In genomic region chr3:39809995-39810595, GRCh38 we compare ENCODE assay signal across 8 cellular contexts. TPM values are rescaled to one million over a fixed set of nuclear protein-coding genes. Genes with fewer than 3 reads are reported as not detected.
A peak's percentile ranks its signal among the peaks of the same experiment; 100 is the strongest.
DNase-seq lines count a peak whose midpoint lies in the region; ATAC-seq and TF ChIP-seq lines count a peak whose summit lies in the region.

No MANE protein-coding gene starts in this region.

- H3K27me3 Mint-ChIP-seq in IgD-negative memory B cell (peaks cover 33% of the 10 kb centered on the region), naive B cell (peaks cover 55 to 83% (median 83%) of the 10 kb centered on the region in 3 donors)
- H3K27me3 Mint-ChIP-seq in effector memory CD8-positive, alpha-beta T cell, result peaks cover 47 to 74% of the 10 kb centered on the region in 2 donors
- peaks cover 42 to 65% of the 10 kb centered on the region in 2 donors for H3K27me3 Mint-ChIP-seq in CD8-positive, alpha-beta memory T cell

- peak; percentile 20 for ATAC-seq in GM18505 (IDR thresholded peaks at IDR 0.05; ENCODE audit: unreplicated experiment)
- no peak for ATAC-seq in effector memory CD8-positive, alpha-beta T cell (replicated peaks)
- ATAC-seq in naive B cell (ENCODE audit: low read depth in 2 of 2), result no peak

- CTCF ChIA-PET in CD8-positive, alpha-beta memory T cell (lab: Charles Lee), result no interaction called here

- H3K4me1 ChIP-seq in CD8-positive, alpha-beta memory T cell (ENCODE audit: insufficient read depth, low read length), result no peaks in the 10 kb centered on the region

- no peak overlapping the region for H3K27ac ChIP-seq in CD8-positive, alpha-beta memory T cell (ENCODE audit: low read depth, low read length)

- H3K9me3 Mint-ChIP-seq in IgD-negative memory B cell (no peaks in the 10 kb centered on the region), naive B cell (peaks cover 0 to 11% (median 2%) of the 10 kb centered on the region in 7 donors)
- peaks cover 0 to 10% of the 10 kb centered on the region in 2 donors for H3K9me3 Mint-ChIP-seq in effector memory CD8-positive, alpha-beta T cell
- peaks cover 0 to 10% (median 5%) of the 10 kb centered on the region in 5 donors for H3K9me3 Mint-ChIP-seq in CD8-positive, alpha-beta memory T cell

- no peak overlapping the region for H3K4me3 ChIP-seq in CD8-positive, alpha-beta memory T cell (ENCODE audit: low read length)

- H3K27ac Mint-ChIP-seq in IgD-negative memory B cell, result no peak overlapping the region
- H3K27ac Mint-ChIP-seq in effector memory CD8-positive, alpha-beta T cell, result no peak overlapping the region
- peak overlapping the region in 1 of 6 donors; percentile 44 for H3K27ac Mint-ChIP-seq in naive B cell
- no peak overlapping the region for H3K27ac Mint-ChIP-seq in CD8-positive, alpha-beta memory T cell

- H3K36me3 ChIP-seq in CD8-positive, alpha-beta memory T cell (ENCODE audit: insufficient read depth, low read length), result no peaks in the 10 kb centered on the region

- DNase-seq in effector memory CD8-positive, alpha-beta T cell, result no peak
- DNase-seq in naive B cell, result no peak
- DNase-seq in DMS79 treated with DMSO at 0.1 percent for 48 hours (lab: John Stamatoyannopoulos, UW), result no peak
- DNase-seq in NCI-H1694 (lab: John Stamatoyannopoulos, UW), result no peak
- no peak for DNase-seq in HCEC 1CT
- DNase-seq in CD8-positive, alpha-beta memory T cell, result no peak

- H3K36me3 Mint-ChIP-seq in IgD-negative memory B cell (no peaks in the 10 kb centered on the region), naive B cell (peaks cover 0 to 20% of the 10 kb centered on the region in 2 donors)
- peaks cover 4% of the 10 kb centered on the region for H3K36me3 Mint-ChIP-seq in effector memory CD8-positive, alpha-beta T cell (ENCODE audit: insufficient read depth)
- H3K36me3 Mint-ChIP-seq in CD8-positive, alpha-beta memory T cell, result no peaks in the 10 kb centered on the region

- POLR2A ChIA-PET in CD8-positive, alpha-beta memory T cell (lab: Charles Lee), result no interaction called here

- no peak for TF ChIP-seq POLR2A in GM18505 (IDR thresholded peaks at IDR 0.05; ENCODE audit: borderline replicate concordance, extremely low read depth, insufficient read depth, insufficient read length)

- H3K4me3 Mint-ChIP-seq in IgD-negative memory B cell (peak overlapping the region; percentile 70 to 92 (median 82)), naive B cell (peak overlapping the region; percentile 16 to 87 (median 78))
- peak overlapping the region; percentile 39 to 46 for H3K4me3 Mint-ChIP-seq in effector memory CD8-positive, alpha-beta T cell
- H3K4me3 Mint-ChIP-seq in CD8-positive, alpha-beta memory T cell, result peak overlapping the region in 3 of 7 donors; percentile 24 to 84 (median 53)

- no peaks in the 10 kb centered on the region for H3K9me3 ChIP-seq in CD8-positive, alpha-beta memory T cell (ENCODE audit: low read length)

- H3K4me1 Mint-ChIP-seq in IgD-negative memory B cell (peaks cover 11 to 25% (median 18%) of the 10 kb centered on the region in 3 donors), naive B cell (peaks cover 19 to 27% (median 23%) of the 10 kb centered on the region in 3 donors)
- peaks cover 13 to 16% of the 10 kb centered on the region in 2 donors for H3K4me1 Mint-ChIP-seq in effector memory CD8-positive, alpha-beta T cell (ENCODE audit: low read depth in 2 of 2)
- peaks cover 9 to 23% (median 16%) of the 10 kb centered on the region in 3 donors for H3K4me1 Mint-ChIP-seq in CD8-positive, alpha-beta memory T cell

- peaks cover 19% of the 10 kb centered on the region for H3K27me3 ChIP-seq in CD8-positive, alpha-beta memory T cell (ENCODE audit: insufficient read depth, low read length, poor library complexity, severe bottlenecking)

RNA-seq across cellular contexts. Expression of gene MYRIP, which starts 0.7 kb away (rescaled TPM):
- polyA plus RNA-seq in IgD-negative memory B cell (0.11 TPM), naive B cell (ENCODE audit: low read depth in 6 of 6) (not detected)
- total RNA-seq in CD8-positive, alpha-beta memory T cell, result not detected
- not detected for polyA plus RNA-seq in CD8-positive, alpha-beta memory T cell
